ENCODE assay signal across 8 cellular contexts in the genomic region with DNA sequence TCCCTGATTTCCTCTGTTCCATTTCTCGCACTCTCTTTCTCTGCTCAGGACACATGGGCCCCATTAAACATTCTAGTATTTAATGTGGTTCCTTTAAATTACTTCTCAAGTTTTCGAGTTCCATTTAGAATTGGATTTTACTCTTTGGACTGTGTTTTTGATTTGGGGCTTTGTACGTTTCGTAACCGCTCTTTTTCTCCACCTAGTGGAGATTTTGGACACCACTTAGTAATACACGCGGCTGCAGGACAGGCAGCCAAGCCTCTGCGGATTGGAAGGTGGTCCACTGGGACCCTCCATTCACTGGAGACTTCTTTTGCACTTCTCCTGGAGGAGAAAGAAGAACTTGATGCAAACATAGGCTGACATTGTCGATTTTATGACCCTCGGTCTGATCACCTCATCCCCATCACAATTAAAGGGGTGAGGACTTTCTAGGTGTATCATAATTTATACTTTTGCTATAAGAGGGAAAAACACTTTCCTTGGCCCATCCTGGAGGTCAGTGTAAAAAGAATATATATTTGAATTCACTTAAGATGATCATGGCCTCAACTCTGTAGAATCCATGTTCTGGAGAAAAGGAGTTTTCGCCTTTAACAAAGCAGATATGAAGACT.
A peak's percentile ranks its signal among the peaks of the same experiment; 100 is the strongest.
DNase-seq lines count a peak whose midpoint lies in the region; ATAC-seq, FAIRE-seq and TF ChIP-seq lines count a peak whose summit lies in the region.

No MANE protein-coding gene starts in this region.

- no peak for TF ChIP-seq EP300 in A549 (IDR thresholded peaks at IDR 0.05)

- CTCF ChIA-PET in A549 (lab: Yijun Ruan, JAX), result interaction anchor here (0.8 to 5.7 kb wide), 10 partner anchors 7 to 179 kb away, joined by 3 to 67 read pairs (median 6); partner anchors contain the start of gene NOG

- peak; percentile 54 to 61 for TF ChIP-seq RAD21 in A549 (conservative IDR thresholded peaks at IDR 0.05 in 1 of 2, IDR thresholded peaks at IDR 0.05 in 1 of 2)

- DNase-seq in A549 (ENCODE audit: low read depth in 1 of 2, low spot score in 1 of 2), result peak; percentile 23 to 66
- peak; percentile 50 for DNase-seq in G401 (ENCODE audit: low spot score)
- peak; percentile 29 for DNase-seq in NCI-H345 treated with DMSO at 0.1 percent for 48 hours (lab: John Stamatoyannopoulos, UW; ENCODE audit: unreplicated experiment)
- peak; percentile 21 for DNase-seq in dedifferentiated amniotic fluid mesenchymal stem cell (ENCODE audit: extremely low spot score)
- DNase-seq in right lobe of liver, result no peak
- DNase-seq in vagina (ENCODE audit: extremely low spot score in 2 of 2), result no peak
- DNase-seq in ureter (ENCODE audit: low spot score), result no peak

- peaks cover 3 to 12% of the 10 kb centered on the region in 2 donors for H3K27me3 ChIP-seq in right lobe of liver
- H3K27me3 ChIP-seq in vagina, result no peaks in the 10 kb centered on the region

- no peak for FAIRE-seq in A549 (lab: Jason Lieb, UNC)

- no peak overlapping the region for H3K27ac ChIP-seq in A549
- H3K27ac ChIP-seq in right lobe of liver, result no peak overlapping the region
- H3K27ac ChIP-seq in vagina, result peak overlapping the region; percentile 13

- ATAC-seq in A549, result peak in 1 of 2 experiments; percentile 85; a peak in 3 of 6 replicates
- peak; percentile 71 to 84 (median 74) for ATAC-seq in right lobe of liver
- no peak for ATAC-seq in HG02642 (IDR thresholded peaks at IDR 0.05; ENCODE audit: poor library complexity, unreplicated experiment)

- H3K4me3 ChIP-seq in A549 (no peak overlapping the region), right lobe of liver (peak overlapping the region in 2 of 3 donors; percentile 19 to 31), vagina (peak overlapping the region; percentile 30 to 33)

- H3K4me1 ChIP-seq in A549 (peaks cover 5% of the 10 kb centered on the region; the same call in 1 of the 3 replicates), right lobe of liver (peaks cover 0 to 7% (median 3%) of the 10 kb centered on the region in 4 donors), vagina (peaks cover 10% of the 10 kb centered on the region)

- in situ Hi-C loops in G401 (cut with HindIII; ENCODE audit: low sequenced_read_pairs), result no loop called here

- no peak for TF ChIP-seq POLR2A in A549 (IDR thresholded peaks at IDR 0.05; ENCODE audit: low read length)
- no peak for TF ChIP-seq POLR2A in right lobe of liver (IDR thresholded peaks at IDR 0.05)
- no peak for TF ChIP-seq POLR2A in vagina (IDR thresholded peaks at IDR 0.05)

- TF ChIP-seq CTCF in A549 (IDR thresholded peaks at IDR 0.05) (peak; percentile 66), right lobe of liver (IDR thresholded peaks at IDR 0.05) (peak; percentile 36 to 65 (median 58)), vagina (IDR thresholded peaks at IDR 0.05) (peak in 1 of 3 experiments; percentile 47)

- H3K36me3 ChIP-seq in right lobe of liver, result no peaks in the 10 kb centered on the region
- H3K36me3 ChIP-seq in vagina, result no peaks in the 10 kb centered on the region

- H3K9me3 ChIP-seq in A549 (no peaks in the 10 kb centered on the region), right lobe of liver (no peaks in the 10 kb centered on the region), vagina (no peaks in the 10 kb centered on the region)

- intact Hi-C loops in right lobe of liver (cut with DNase I) (no loop called here), vagina (cut with DNase I) (no loop called here)

- WGBS in A549 (ENCODE audit: missing lambda C conversion rate), result 27% methylated on average over 11 of the region's 11 CpGs
- 0% methylated on average over 10 of the region's 11 CpGs for WGBS in right lobe of liver (ENCODE audit: insufficient coverage, low coverage, low lambda C conversion rate, missing lambda C conversion rate)

- H3K4me2 ChIP-seq in A549, result no peak overlapping the region

- POLR2A ChIA-PET in A549 (lab: Yijun Ruan, JAX), result no interaction called here

TF ChIP-seq in A549, 52 proteins besides CTCF, POLR2A, EP300 and RAD21:
- TF ChIP-seq, protein P1, sequence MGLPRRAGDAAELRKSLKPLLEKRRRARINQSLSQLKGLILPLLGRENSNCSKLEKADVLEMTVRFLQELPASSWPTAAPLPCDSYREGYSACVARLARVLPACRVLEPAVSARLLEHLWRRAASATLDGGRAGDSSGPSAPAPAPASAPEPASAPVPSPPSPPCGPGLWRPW (IDR thresholded peaks at IDR 0.05), result no peak
- TF ChIP-seq CEBPB (IDR thresholded peaks at IDR 0.05) (peak in 1 of 2 experiments; percentile 72; a peak in 3 of 4 replicates), SMC3 (IDR thresholded peaks at IDR 0.05) (peak; percentile 64), MAX (IDR thresholded peaks at IDR 0.05) (0 out of 2 replicates have a peak, but pooled peaks have one; percentile 25)

Comparison
In these comparisons a context has a peak if more than half of its experiments do, and no peak if none do; other contexts are left out.
1. DNase-seq: peak in A549 (2 of 2), G401 (single experiment), NCI-H345 treated with DMSO at 0.1 percent for 48 hours (single experiment) and dedifferentiated amniotic fluid mesenchymal stem cell (single experiment); none in right lobe of liver (0 of 3), vagina (0 of 2) and ureter (single experiment).